Comparison of ENCODE assay signal across 16 cellular contexts in genomic region chr3:76400141-76400540, GRCh38.
A peak's percentile ranks its signal among the peaks of the same experiment; 100 is the strongest.
DNase-seq lines count a peak whose midpoint lies in the region; ATAC-seq and TF ChIP-seq lines count a peak whose summit lies in the region.
"Had no signal": no experiment of that assay in that cellular context is flagged by ENCODE, and none has a peak within 500 bp of the region (broad histone marks: within the 10 kb centered on the region; RNA-seq: fewer than 3 reads in every experiment).

No MANE protein-coding gene starts in this region.

- peak; percentile 3 for DNase-seq in AG08395 (ENCODE audit: low spot score)
- DNase-seq in OCI-M1 (lab: John Stamatoyannopoulos, UW), result peak; percentile 8
- peak; percentile 5 for DNase-seq in amniotic stem cell (lab: John Stamatoyannopoulos, UW)
- DNase-seq in foreskin fibroblast, result peak; percentile 12 to 60
- no peak for DNase-seq in NCI-H82 (lab: John Stamatoyannopoulos, UW)
- DNase-seq in endothelial cell (ENCODE audit: low spot score), result no peak
- no peak for DNase-seq in mucosa of descending colon
- DNase-seq: 8988T, C1 segment of cervical spinal cord, GOT3, NCI-H1436 treated with DMSO at 0.1 percent for 48 hours, NCI-H2081, NCI-H774, Peyer's patch, SHP77 had no signal

- no peak overlapping the region for H3K4me3 ChIP-seq in foreskin fibroblast (ENCODE audit: low read depth in 1 of 2, low read length in 2 of 2)
- no peak overlapping the region for H3K4me3 ChIP-seq in mucosa of descending colon
- H3K4me3 ChIP-seq: Peyer's patch had no signal

- no peak overlapping the region for H3K27ac Mint-ChIP-seq in endothelial cell (ENCODE audit: unreplicated experiment)

- H3K4me1 ChIP-seq in mucosa of descending colon (ENCODE audit: low read depth), result no peaks in the 10 kb centered on the region
- H3K4me1 ChIP-seq: Peyer's patch had no signal

- ATAC-seq in GM21515 (IDR thresholded peaks at IDR 0.05; ENCODE audit: unreplicated experiment) (no peak), mucosa of descending colon (no peak)

- intact Hi-C loops in mucosa of descending colon (cut with DNase I, micrococcal nuclease), result no loop called here

- H3K36me3 ChIP-seq in mucosa of descending colon (ENCODE audit: low read depth), result no peaks in the 10 kb centered on the region
- H3K36me3 ChIP-seq: Peyer's patch had no signal

- no peak overlapping the region for H3K4me3 Mint-ChIP-seq in endothelial cell (ENCODE audit: unreplicated experiment)

- no peaks in the 10 kb centered on the region for H3K9me3 Mint-ChIP-seq in endothelial cell (ENCODE audit: unreplicated experiment)

- H3K27me3 Mint-ChIP-seq in endothelial cell (ENCODE audit: unreplicated experiment), result no peaks in the 10 kb centered on the region

- no peak for TF ChIP-seq CTCF in foreskin fibroblast (IDR thresholded peaks at IDR 0.05; ENCODE audit: low read depth, low read length)
- TF ChIP-seq CTCF in endothelial cell (IDR thresholded peaks at IDR 0.05; ENCODE audit: unreplicated experiment), result no peak
- no peak for TF ChIP-seq CTCF in mucosa of descending colon (IDR thresholded peaks at IDR 0.05)

- H3K36me3 Mint-ChIP-seq in endothelial cell (ENCODE audit: low read depth, unreplicated experiment), result no peaks in the 10 kb centered on the region

- no peaks in the 10 kb centered on the region for H3K4me1 Mint-ChIP-seq in endothelial cell (ENCODE audit: unreplicated experiment)

- no peaks in the 10 kb centered on the region for H3K9me3 ChIP-seq in mucosa of descending colon
- H3K9me3 ChIP-seq: Peyer's patch had no signal

Comparison
In these comparisons a context has a peak if more than half of its experiments do, and no peak if none do; other contexts are left out.
1. DNase-seq: peak in AG08395 (single experiment), OCI-M1 (single experiment), amniotic stem cell (single experiment) and foreskin fibroblast (2 of 2); none in NCI-H82 (single experiment), endothelial cell (single experiment) and mucosa of descending colon (0 of 3).